Comparison of ENCODE assay signal across 26 cellular contexts in the genomic region with DNA sequence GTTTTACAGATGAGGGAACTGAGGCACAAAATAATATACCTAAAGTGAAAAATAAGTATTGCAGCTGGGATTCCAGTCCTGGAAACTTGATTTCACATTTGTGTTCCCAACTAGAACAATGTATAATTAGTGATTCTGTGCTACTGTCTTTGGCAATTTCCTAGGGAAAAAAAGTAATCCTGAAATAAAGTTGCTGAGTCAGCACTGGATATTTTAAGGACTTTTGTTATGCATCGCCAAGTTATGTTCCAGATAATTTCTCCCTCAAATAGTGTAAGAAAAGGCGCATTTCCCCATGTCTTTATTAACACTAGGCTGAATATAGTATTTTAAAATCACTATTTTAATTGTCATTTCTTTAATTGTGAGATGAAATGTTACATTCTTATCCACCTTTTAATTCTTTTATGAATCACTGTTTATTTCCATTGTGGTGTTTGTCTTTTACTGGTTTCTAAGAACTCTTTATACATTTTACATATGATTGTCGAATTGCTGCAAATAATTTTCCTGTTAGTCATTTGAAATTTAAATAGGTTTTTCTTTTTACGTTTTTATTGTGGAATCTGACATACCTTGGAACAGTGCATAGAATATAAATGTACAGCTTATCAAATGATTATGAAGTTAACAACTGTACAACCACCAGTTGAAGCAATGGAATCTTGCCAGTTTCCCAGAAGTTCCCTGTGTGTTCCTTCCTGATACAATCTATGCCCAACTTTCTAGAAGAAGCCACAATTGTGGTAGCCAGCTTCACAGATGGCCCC. TPM values are rescaled to one million over a fixed set of nuclear protein-coding genes. Genes with fewer than 3 reads are reported as not detected.
"Had no signal": no experiment of that assay in that cellular context is flagged by ENCODE, and none has a peak within 500 bp of the region (broad histone marks: within the 10 kb centered on the region; RNA-seq: fewer than 3 reads in every experiment).

No MANE protein-coding gene starts in this region.

- H3K9me3 ChIP-seq: MG63, Peyer's patch, SJSA1 had no signal

- H3K4me3 ChIP-seq: MG63, Peyer's patch, SJSA1 had no signal

- H3K36me3 ChIP-seq: brain microvascular endothelial cell, MG63, Peyer's patch, SJSA1 had no signal

- H3K4me1 ChIP-seq: Peyer's patch, SJSA1 had no signal

- H3K27me3 ChIP-seq: brain microvascular endothelial cell, MG63, Peyer's patch, SJSA1 had no signal

- DNase-seq: activated CD4-positive, alpha-beta T cell treated with anti-CD3 and anti-CD28 coated beads for 4 hours; activated CD8-positive, alpha-beta memory T cell treated with anti-CD3 and anti-CD28 coated beads, Interleukin-2, amount 50 U/mL, for 4 hours; activated CD8-positive, alpha-beta T cell treated with anti-CD3 and anti-CD28 coated beads for 36 hours; activated gamma-delta T cell treated with Interleukin-2 at 50 U/mL for 16 hours; activated naive CD4-positive, alpha-beta T cell treated with anti-CD3 and anti-CD28 coated beads, Interleukin-2, amount 10 ng/mL, durations not matched to agents 7 days and 5 days; activated naive CD8-positive, alpha-beta T cell treated with anti-CD3 and anti-CD28 coated beads for 36 hours; activated T-cell treated with anti-CD3 and anti-CD28 coated beads, Interleukin-2, amount 50 U/mL, for 72 hours; brain microvascular endothelial cell; cerebellar nuclear complex; MV-4-11; NCI-H1092 treated with DMSO at 0.1 percent for 48 hours; NCI-H1417 treated with DMSO at 0.1 percent for 48 hours; NCI-H1694; NCI-H2029; NCI-H2107; NCI-H2171 treated with DMSO at 0.1 percent for 48 hours; NCI-H526; NCI-H774; OCI-M1; Peyer's patch; SHP77 had no signal

- H3K27ac ChIP-seq: brain microvascular endothelial cell, Peyer's patch, SJSA1 had no signal

- ATAC-seq: activated CD4-positive, CD25-positive, alpha-beta regulatory T cell treated with anti-CD3 and anti-CD28 coated beads, Interleukin-2, amount 50 U/mL, for 24 hours; activated CD8-positive, alpha-beta T cell treated with anti-CD3 and anti-CD28 coated beads for 36 hours; activated T-cell treated with anti-CD3 and anti-CD28 coated beads, Interleukin-2, amount 50 U/mL, for 72 hours had no signal

RNA-seq across cellular contexts. Expression of gene SH3GL3, which starts 56.6 kb away (rescaled TPM):
- total RNA-seq: activated CD8-positive, alpha-beta T cell treated with anti-CD3 and anti-CD28 coated beads for 36 hours; activated naive CD8-positive, alpha-beta T cell treated with anti-CD3 and anti-CD28 coated beads for 36 hours; cardiac septum; LHCN-M2; Peyer's patch had no signal
